ENCODE assay signal across 24 cellular contexts in the genomic region with DNA sequence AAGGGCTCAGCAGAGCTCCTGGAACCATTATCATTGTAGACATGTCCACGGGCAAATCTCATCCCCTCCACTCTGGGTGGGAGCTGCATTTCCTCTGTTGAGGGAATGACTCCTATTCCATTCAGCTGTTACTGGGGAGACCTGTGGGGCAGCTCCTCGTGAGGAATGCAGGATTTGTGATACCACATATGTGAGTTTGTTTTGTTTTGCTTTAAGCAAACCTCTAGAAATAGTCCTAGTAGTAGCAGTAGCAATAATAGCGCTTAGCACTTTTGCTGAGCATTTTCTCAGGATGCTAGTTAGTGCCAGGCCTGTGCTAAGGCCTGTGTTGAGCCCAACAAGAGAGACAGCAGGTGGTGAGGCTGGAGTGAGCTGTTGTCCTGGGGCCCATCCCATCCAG. TPM values are rescaled to one million over a fixed set of nuclear protein-coding genes. Genes with fewer than 3 reads are reported as not detected.
DNase-seq lines count a peak whose midpoint lies in the region; ATAC-seq and TF ChIP-seq lines count a peak whose summit lies in the region.
"Had no signal": no experiment of that assay in that cellular context is flagged by ENCODE, and none has a peak within 500 bp of the region (broad histone marks: within the 10 kb centered on the region; RNA-seq: fewer than 3 reads in every experiment).

No MANE protein-coding gene starts in this region.

- no peak for ATAC-seq in activated naive CD8-positive, alpha-beta T cell treated with anti-CD3 and anti-CD28 coated beads, Interleukin-2, amount 50 U/mL, for 24 hours

- H2AK5ac ChIP-seq in neuronal stem cell (ENCODE audit: low read depth, low read length), result no peak overlapping the region

- H3K9me3 Mint-ChIP-seq in type B pancreatic cell, result no peaks in the 10 kb centered on the region
- no peaks in the 10 kb centered on the region for H3K9me3 Mint-ChIP-seq in activated naive CD8-positive, alpha-beta T cell treated with anti-CD3 and anti-CD28 coated beads, Interleukin-2, amount 50 U/mL, for 24 hours

- CTCF ChIA-PET in HEK293 (lab: Yijun Ruan, JAX), result interaction anchor here (0.6 to 1.6 kb wide), 5 partner anchors 8 to 47 kb away, joined by 3 to 7 read pairs (median 3); no protein-coding TSS in a partner anchor

- H2BK120ac ChIP-seq in neuronal stem cell (ENCODE audit: low read depth, low read length), result no peak overlapping the region

- no peak overlapping the region for H2BK12ac ChIP-seq in neuronal stem cell (ENCODE audit: low read length)

- H3K4me1 ChIP-seq in HEK293 (ENCODE audit: control insufficient read depth, insufficient read depth, low read length) (0 out of 2 replicates have a peak, but pooled peaks cover 2% of the 10 kb centered on the region), neuronal stem cell (ENCODE audit: control insufficient read depth in 2 of 2, insufficient read depth in 1 of 2, low read depth in 1 of 2, low read length in 2 of 2) (peaks cover 0 to 9% of the 10 kb centered on the region in 2 donors)

- peak overlapping the region; percentile 54 for H3K27ac Mint-ChIP-seq in type B pancreatic cell
- no peak overlapping the region for H3K27ac Mint-ChIP-seq in activated naive CD8-positive, alpha-beta T cell treated with anti-CD3 and anti-CD28 coated beads, Interleukin-2, amount 50 U/mL, for 24 hours
- H3K27ac Mint-ChIP-seq: CD4-positive, alpha-beta memory T cell had no signal

- H2BK15ac ChIP-seq in neuronal stem cell (ENCODE audit: low read length), result no peak overlapping the region

- H3K4me1 Mint-ChIP-seq in type B pancreatic cell (ENCODE audit: unreplicated experiment), result peaks cover 6% of the 10 kb centered on the region
- peaks cover 15% of the 10 kb centered on the region for H3K4me1 Mint-ChIP-seq in activated naive CD8-positive, alpha-beta T cell treated with anti-CD3 and anti-CD28 coated beads, Interleukin-2, amount 50 U/mL, for 24 hours

- H2BK5ac ChIP-seq in neuronal stem cell (ENCODE audit: low read length), result no peak overlapping the region

- no peak overlapping the region for H3K4me2 ChIP-seq in neuronal stem cell (ENCODE audit: insufficient read depth, low read length, poor library complexity, severe bottlenecking)

- H3K9me3 ChIP-seq in HEK293 (ENCODE audit: control insufficient read depth, insufficient read depth, low read depth, low read length) (no peaks in the 10 kb centered on the region), neuronal stem cell (replicated peaks in 1 of 2; ENCODE audit: control insufficient read depth in 2 of 2, insufficient read depth in 1 of 2, low read depth in 1 of 2, low read length in 2 of 2) (peaks cover 0 to 2% of the 10 kb centered on the region in 2 donors)
- H3K9me3 ChIP-seq: HAP-1, MG63 had no signal

- H3K27ac ChIP-seq in HEK293 (ENCODE audit: extremely low read depth, low read depth, low read length) (no peak overlapping the region), caudate nucleus (ENCODE audit: low read depth, low read length) (peak overlapping the region; percentile 19), neuronal stem cell (replicated peaks; ENCODE audit: low read length) (no peak overlapping the region)
- H3K27ac ChIP-seq: GM23248, RWPE1 had no signal

- H3K79me1 ChIP-seq in neuronal stem cell (ENCODE audit: low read depth, low read length), result no peaks in the 10 kb centered on the region

- no peak overlapping the region for H3K4me3 Mint-ChIP-seq in type B pancreatic cell
- no peak overlapping the region for H3K4me3 Mint-ChIP-seq in activated naive CD8-positive, alpha-beta T cell treated with anti-CD3 and anti-CD28 coated beads, Interleukin-2, amount 50 U/mL, for 24 hours
- H3K4me3 Mint-ChIP-seq: CD4-positive, alpha-beta memory T cell had no signal

- no peaks in the 10 kb centered on the region for H3K36me3 ChIP-seq in HEK293 (ENCODE audit: control insufficient read depth in 2 of 2, insufficient read depth in 1 of 2, low read length in 2 of 2)
- H3K36me3 ChIP-seq in neuronal stem cell (replicated peaks in 1 of 2; ENCODE audit: control insufficient read depth in 2 of 2, insufficient read depth in 2 of 2, low read length in 2 of 2), result no peaks in the 10 kb centered on the region
- H3K36me3 ChIP-seq: HAP-1, MG63 had no signal

- no peak for DNase-seq in caudate nucleus (lab: John Stamatoyannopoulos, UW)
- no peak for DNase-seq in neuronal stem cell (ENCODE audit: low spot score)
- DNase-seq in type B pancreatic cell (ENCODE audit: extremely low spot score, unreplicated experiment), result no peak
- no peak for DNase-seq in HK-2 (ENCODE audit: unreplicated experiment)
- no peak for DNase-seq in activated naive CD8-positive, alpha-beta T cell treated with anti-CD3 and anti-CD28 coated beads, Interleukin-2, amount 50 U/mL, for 24 hours
- DNase-seq in activated CD4-positive, alpha-beta T cell treated with anti-CD3 and anti-CD28 coated beads, Interleukin-2, amount 50 U/mL, for 1 hour, result no peak
- DNase-seq: CD4-positive, alpha-beta memory T cell; COR-L47; DMS79 treated with DMSO at 0.1 percent for 48 hours; GF-D8; GM23248; KBM-7; MG63; NCI-H1105 treated with DMSO at 0.1 percent for 48 hours; NCI-H2029 treated with DMSO at 0.1 percent for 48 hours; NCI-H2171; NCI-H226; NCI-H510A; NCI-H69; SHP77 had no signal

- POLR2A ChIA-PET in HEK293 (lab: Yijun Ruan, JAX), result interaction anchor here (1.9 kb wide), 1 partner anchor 10 kb away, joined by 4 read pairs; no protein-coding TSS in a partner anchor

- no peak overlapping the region for H3K4ac ChIP-seq in neuronal stem cell (ENCODE audit: low read length)

- no peaks in the 10 kb centered on the region for H3K36me3 Mint-ChIP-seq in type B pancreatic cell
- no peaks in the 10 kb centered on the region for H3K36me3 Mint-ChIP-seq in activated naive CD8-positive, alpha-beta T cell treated with anti-CD3 and anti-CD28 coated beads, Interleukin-2, amount 50 U/mL, for 24 hours (ENCODE audit: low read depth)
- H3K36me3 Mint-ChIP-seq: CD4-positive, alpha-beta memory T cell had no signal

- H3K27me3 Mint-ChIP-seq in type B pancreatic cell, result peaks cover 48% of the 10 kb centered on the region
- H3K27me3 Mint-ChIP-seq in activated naive CD8-positive, alpha-beta T cell treated with anti-CD3 and anti-CD28 coated beads, Interleukin-2, amount 50 U/mL, for 24 hours, result peaks cover 25% of the 10 kb centered on the region

- H4K8ac ChIP-seq in neuronal stem cell (ENCODE audit: low read depth, low read length), result no peak overlapping the region

- H2AFZ ChIP-seq in neuronal stem cell (ENCODE audit: low read length), result no peak overlapping the region
- H2AFZ ChIP-seq: GM23248 had no signal

- H3K27me3 ChIP-seq in neuronal stem cell (ENCODE audit: control insufficient read depth in 3 of 3, insufficient read depth in 3 of 3, low read depth in 1 of 3, low read length in 3 of 3), result peaks cover 0 to 42% (median 15%) of the 10 kb centered on the region in 3 experiments
- H3K27me3 ChIP-seq: MG63 had no signal

- TF ChIP-seq CTCF in HEK293 (tag by site-specific recombination; IDR thresholded peaks at IDR 0.05) (no peak), type B pancreatic cell (conservative IDR thresholded peaks at IDR 0.05) (no peak)

- no peak overlapping the region for H4K91ac ChIP-seq in neuronal stem cell (ENCODE audit: low read depth, low read length, poor library complexity)

- no peak overlapping the region for H3K14ac ChIP-seq in neuronal stem cell (ENCODE audit: low read length)

- whole genome bisulfite sequencing in neuronal stem cell (ENCODE audit: extremely low coverage in 2 of 2, insufficient read length in 2 of 2, insufficient replicate concordance in 1 of 2), 2 donors, result no CpG with 5 or more reads among the region's 3 CpGs

- H3K9ac ChIP-seq in neuronal stem cell (ENCODE audit: low read depth, low read length, poor library complexity), result no peak overlapping the region
- H3K9ac ChIP-seq: GM23248 had no signal

- H3K4me3 ChIP-seq in HEK293 (ENCODE audit: low read depth, low read length), result no peak overlapping the region
- no peak overlapping the region for H3K4me3 ChIP-seq in neuronal stem cell (ENCODE audit: low read length in 2 of 2)
- H3K4me3 ChIP-seq: GM23248, HAP-1, MG63 had no signal

- no peak overlapping the region for H3K23ac ChIP-seq in neuronal stem cell (ENCODE audit: low read depth, low read length, poor library complexity)

- H3K18ac ChIP-seq in neuronal stem cell (ENCODE audit: low read length), result peak overlapping the region; percentile 73

TF ChIP-seq in HEK293, 187 proteins besides CTCF, POLR2A, EP300 and RAD21:
- no peak for TF ChIP-seq ZFHX2 (tag by site-specific recombination; conservative IDR thresholded peaks at IDR 0.05)
- no peak for TF ChIP-seq ZNF16 (tag by site-specific recombination; IDR thresholded peaks at IDR 0.05; ENCODE audit: low read depth)
- TF ChIP-seq, protein P1, sequence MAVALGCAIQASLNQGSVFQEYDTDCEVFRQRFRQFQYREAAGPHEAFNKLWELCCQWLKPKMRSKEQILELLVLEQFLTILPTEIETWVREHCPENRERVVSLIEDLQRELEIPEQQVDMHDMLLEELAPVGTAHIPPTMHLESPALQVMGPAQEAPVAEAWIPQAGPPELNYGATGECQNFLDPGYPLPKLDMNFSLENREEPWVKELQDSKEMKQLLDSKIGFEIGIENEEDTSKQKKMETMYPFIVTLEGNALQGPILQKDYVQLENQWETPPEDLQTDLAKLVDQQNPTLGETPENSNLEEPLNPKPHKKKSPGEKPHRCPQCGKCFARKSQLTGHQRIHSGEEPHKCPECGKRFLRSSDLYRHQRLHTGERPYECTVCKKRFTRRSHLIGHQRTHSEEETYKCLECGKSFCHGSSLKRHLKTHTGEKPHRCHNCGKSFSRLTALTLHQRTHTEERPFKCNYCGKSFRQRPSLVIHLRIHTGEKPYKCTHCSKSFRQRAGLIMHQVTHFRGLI (tag by site-specific recombination; IDR thresholded peaks at IDR 0.05), result peak; percentile 83
TF ChIP-seq in HEK293: peak in this region for 1.

RNA-seq across cellular contexts. Expression of a gene that starts 10.8 kb away (rescaled TPM):
- 0.11 TPM for polyA plus RNA-seq in neuronal stem cell (2013, experiment 1 of 2)
- not detected for polyA plus RNA-seq in neuronal stem cell (2013, experiment 2 of 2)
- total RNA-seq in type B pancreatic cell (ENCODE audit: low replicate concordance), result 2.0 and 2.8 TPM in 2 replicates
- total RNA-seq: A673; CD4-positive, alpha-beta memory T cell; GM23248 had no signal
- polyA plus RNA-seq: CD4-positive, alpha-beta memory T cell; GM23248 had no signal

RNA-seq across cellular contexts. Expression of a gene that starts 55.0 kb away (rescaled TPM):
- polyA plus RNA-seq in neuronal stem cell (2013, experiment 1 of 2), result 0.70 TPM
- 0.61 TPM for polyA plus RNA-seq in neuronal stem cell (2013, experiment 2 of 2)
- 1.4 TPM in 1 of 2 replicates, not detected in the other for total RNA-seq in type B pancreatic cell (ENCODE audit: low replicate concordance)
- total RNA-seq: A673; CD4-positive, alpha-beta memory T cell; GM23248 had no signal
- polyA plus RNA-seq: CD4-positive, alpha-beta memory T cell; GM23248 had no signal
